In genomic region chr3:51975857-51976549, GRCh38 we compare ENCODE assay signal across 1 cellular context.
A peak's percentile ranks its signal among the peaks of the same experiment; 100 is the strongest.
TF ChIP-seq lines count a peak whose summit lies in the region.

No MANE protein-coding gene starts in this region.

TF ChIP-seq in H1, 55 proteins besides CTCF, POLR2A, EP300 and RAD21:
- no peak for TF ChIP-seq SP1 (IDR thresholded peaks at IDR 0.05; ENCODE audit: low read depth, low read length)
- no peak for TF ChIP-seq JUND (IDR thresholded peaks at IDR 0.05; ENCODE audit: low read length)
- TF ChIP-seq KDM1A (IDR thresholded peaks at IDR 0.05; ENCODE audit: borderline replicate concordance, low read length): peak; percentile 6; the same call in 1 of the 2 replicates
- TF ChIP-seq POU5F1 (IDR thresholded peaks at IDR 0.05; ENCODE audit: low read depth, low read length): no peak
- no peak for TF ChIP-seq CREB1 (IDR thresholded peaks at IDR 0.05)
- no peak for TF ChIP-seq SIRT6 (IDR thresholded peaks at IDR 0.05; ENCODE audit: low read length)
- no peak for TF ChIP-seq CBX5 (IDR thresholded peaks at IDR 0.05; ENCODE audit: low read depth, low read length)
- no peak for TF ChIP-seq RXRA (IDR thresholded peaks at IDR 0.05; ENCODE audit: insufficient read depth, low read depth, low read length)
